ENCODE assay signal across 10 cellular contexts in genomic region chr2:27079233-27080139, GRCh38. TPM values are rescaled to one million over a fixed set of nuclear protein-coding genes. Genes with fewer than 3 reads are reported as not detected.
A peak's percentile ranks its signal among the peaks of the same experiment; 100 is the strongest.
DNase-seq lines count a peak whose midpoint lies in the region; ATAC-seq and TF ChIP-seq lines count a peak whose summit lies in the region.
"Had no signal": no experiment of that assay in that cellular context is flagged by ENCODE, and none has a peak within 500 bp of the region (broad histone marks: within the 10 kb centered on the region; RNA-seq: fewer than 3 reads in every experiment).

No MANE protein-coding gene starts in this region.

- TF ChIP-seq CTCF in natural killer cell (IDR thresholded peaks at IDR 0.05): no peak
- TF ChIP-seq CTCF in nephron (IDR thresholded peaks at IDR 0.05; ENCODE audit: unreplicated experiment in 3 of 3): no peak

- peak overlapping the region; percentile 89 for H3K4me3 Mint-ChIP-seq in natural killer cell treated with Interleukin-12 subunit alpha and Interleukin-12 subunit beta and Interleukin-15 and Interleukin-18, amount 100 ng/mL, for 72 hours
- H3K4me3 Mint-ChIP-seq in natural killer cell (no peak overlapping the region), nephron (peak overlapping the region; percentile 85 to 95 (median 93))

- H3K9me3 Mint-ChIP-seq in natural killer cell treated with Interleukin-12 subunit alpha and Interleukin-12 subunit beta and Interleukin-15 and Interleukin-18, amount 100 ng/mL, for 72 hours: no peaks in the 10 kb centered on the region
- H3K9me3 Mint-ChIP-seq in natural killer cell: no peaks in the 10 kb centered on the region
- H3K9me3 Mint-ChIP-seq in nephron: no peaks in the 10 kb centered on the region

- H3K27me3 ChIP-seq in duodenal mucosa (ENCODE audit: control insufficient read depth in 1 of 2, insufficient read depth in 2 of 2, low read length in 2 of 2): no peaks in the 10 kb centered on the region
- H3K27me3 ChIP-seq in aorta (ENCODE audit: control insufficient read depth in 1 of 2, insufficient read depth in 2 of 2, low read length in 1 of 2): no peaks in the 10 kb centered on the region

- H3K4me3 ChIP-seq in duodenal mucosa (ENCODE audit: low read depth in 1 of 2, low read length in 2 of 2) (peak overlapping the region; percentile 55 to 57), aorta (ENCODE audit: low read length in 2 of 2) (peak overlapping the region; percentile 28 to 77)

- H3K27me3 Mint-ChIP-seq in natural killer cell treated with Interleukin-12 subunit alpha and Interleukin-12 subunit beta and Interleukin-15 and Interleukin-18, amount 100 ng/mL, for 72 hours: no peaks in the 10 kb centered on the region
- no peaks in the 10 kb centered on the region for H3K27me3 Mint-ChIP-seq in natural killer cell (ENCODE audit: low read depth in 2 of 2)
- peaks cover 3% of the 10 kb centered on the region for H3K27me3 Mint-ChIP-seq in nephron (ENCODE audit: low read depth)

- no peak for ATAC-seq in natural killer cell treated with Interleukin-12 subunit alpha and Interleukin-12 subunit beta and Interleukin-15 and Interleukin-18, amount 100 ng/mL, for 72 hours
- ATAC-seq in natural killer cell (no peak), aorta (ENCODE audit: low FRiP score) (no peak), GM18858 (IDR thresholded peaks at IDR 0.05; ENCODE audit: unreplicated experiment) (no peak), GM19023 (IDR thresholded peaks at IDR 0.05; ENCODE audit: unreplicated experiment) (no peak)

- peak overlapping the region; percentile 96 to 98 for H3K27ac Mint-ChIP-seq in natural killer cell treated with Interleukin-12 subunit alpha and Interleukin-12 subunit beta and Interleukin-15 and Interleukin-18, amount 100 ng/mL, for 72 hours
- H3K27ac Mint-ChIP-seq in natural killer cell (peak overlapping the region in 1 of 2 donors; percentile 86), nephron (peak overlapping the region; percentile 82 to 93 (median 92))

- peaks cover 30 to 36% of the 10 kb centered on the region in 2 donors for H3K4me1 ChIP-seq in duodenal mucosa (ENCODE audit: control insufficient read depth in 1 of 2, insufficient read depth in 2 of 2, low read length in 2 of 2)
- no peaks in the 10 kb centered on the region for H3K4me1 ChIP-seq in aorta (ENCODE audit: control insufficient read depth in 1 of 2, insufficient read depth in 2 of 2, low read length in 2 of 2)

- peak overlapping the region; percentile 43 to 57 for H3K9ac ChIP-seq in duodenal mucosa (ENCODE audit: low read depth in 1 of 2, low read length in 2 of 2)

- no peaks in the 10 kb centered on the region for H3K36me3 Mint-ChIP-seq in natural killer cell treated with Interleukin-12 subunit alpha and Interleukin-12 subunit beta and Interleukin-15 and Interleukin-18, amount 100 ng/mL, for 72 hours
- H3K36me3 Mint-ChIP-seq in natural killer cell (no peaks in the 10 kb centered on the region), nephron (ENCODE audit: low read depth) (peaks cover 7% of the 10 kb centered on the region)

- peaks cover 42 to 59% of the 10 kb centered on the region in 2 donors for H3K4me1 Mint-ChIP-seq in natural killer cell treated with Interleukin-12 subunit alpha and Interleukin-12 subunit beta and Interleukin-15 and Interleukin-18, amount 100 ng/mL, for 72 hours (ENCODE audit: low read depth in 2 of 2)
- peaks cover 30 to 54% of the 10 kb centered on the region in 2 donors for H3K4me1 Mint-ChIP-seq in natural killer cell
- peaks cover 72% of the 10 kb centered on the region for H3K4me1 Mint-ChIP-seq in nephron

- WGBS in aorta, 2 donors: 6 to 7% methylated on average over 14 of the region's 14 CpGs

- intact Hi-C loops in natural killer cell (cut with micrococcal nuclease) (loop anchor here (10.0 kb wide), 1 partner anchor 55 kb away; the partner anchor contains the start of genes PREB and PRR30), aorta (cut with DNase I) (loop anchor here (2.0 to 5.0 kb wide), 3 partner anchors 29 to 47 kb away; partner anchors contain the start of genes TMEM214 (in 2 of the 2) and AGBL5 (in 1 of the 2))

- H3K27ac ChIP-seq in duodenal mucosa (ENCODE audit: low read depth, low read length): peak overlapping the region; percentile 26
- H3K27ac ChIP-seq in aorta (ENCODE audit: low read depth in 1 of 2, low read length in 2 of 2): peak overlapping the region; percentile 3 to 56

- H3K36me3 ChIP-seq in duodenal mucosa (ENCODE audit: control insufficient read depth in 1 of 2, insufficient read depth in 2 of 2, low read length in 2 of 2) (no peaks in the 10 kb centered on the region), aorta (ENCODE audit: control insufficient read depth in 1 of 2, insufficient read depth in 2 of 2, low read length in 1 of 2) (peaks cover 0 to 2% of the 10 kb centered on the region in 2 donors)

- DNase-seq in natural killer cell treated with Interleukin-12 subunit alpha and Interleukin-12 subunit beta and Interleukin-15 and Interleukin-18, amount 100 ng/mL, for 72 hours (ENCODE audit: low spot score): no peak
- DNase-seq in natural killer cell (no peak), aorta (no peak), dermis blood vessel endothelial cell (no peak)
- DNase-seq: NCI-H446; stimulated activated CD4-positive, alpha-beta T cell treated with anti-CD3 and anti-CD28 coated beads, Interleukin-2, amount 100 ng/mL, for 48 hours had no signal

- H3K9me3 ChIP-seq in duodenal mucosa (ENCODE audit: control insufficient read depth in 1 of 2, low read length in 2 of 2): no peaks in the 10 kb centered on the region
- no peaks in the 10 kb centered on the region for H3K9me3 ChIP-seq in aorta (ENCODE audit: control insufficient read depth, low read length)

RNA-seq across cellular contexts. Expression of gene EMILIN1, which starts 1.1 kb away (rescaled TPM):
- total RNA-seq in natural killer cell treated with Interleukin-12 subunit alpha and Interleukin-12 subunit beta and Interleukin-15 and Interleukin-18, amount 100 ng/mL, for 72 hours: 10 to 100 TPM in 1 of 2 donors, 1 to 10 TPM in 1; 8.7 to 14.2 TPM
- total RNA-seq in natural killer cell (under 1 TPM; 0.31 to 0.78 (median 0.41) TPM), aorta (100 to 1,000 TPM; 180 to 200 TPM), dermis blood vessel endothelial cell (33.7 and 41.9 TPM in 2 replicates)
- polyA plus RNA-seq in aorta: 100 to 1,000 TPM in 1 of 2 donors, 10 to 100 TPM in 1; 50.0 to 249 TPM

RNA-seq across cellular contexts. Expression of gene KHK, which starts 7.1 kb away (rescaled TPM):
- 1 to 10 TPM; 2.5 to 5.1 TPM for total RNA-seq in natural killer cell treated with Interleukin-12 subunit alpha and Interleukin-12 subunit beta and Interleukin-15 and Interleukin-18, amount 100 ng/mL, for 72 hours
- total RNA-seq in natural killer cell (1 to 10 TPM; 3.7 to 4.0 (median 3.8) TPM), aorta (1 to 10 TPM; 3.4 to 5.1 TPM), dermis blood vessel endothelial cell (4.8 and 5.5 TPM in 2 replicates)
- 10 to 100 TPM in 1 of 2 donors, 1 to 10 TPM in 1; 6.0 to 38.7 TPM for polyA plus RNA-seq in aorta

RNA-seq across cellular contexts. Expression of gene OST4, which starts 8.0 kb away (rescaled TPM):
- 100 to 1,000 TPM; 286 to 393 TPM for total RNA-seq in natural killer cell treated with Interleukin-12 subunit alpha and Interleukin-12 subunit beta and Interleukin-15 and Interleukin-18, amount 100 ng/mL, for 72 hours
- total RNA-seq in natural killer cell: 100 to 1,000 TPM; 178 to 207 (median 192) TPM
- 100 to 1,000 TPM; 219 to 260 TPM for total RNA-seq in aorta
- polyA plus RNA-seq in aorta: 100 to 1,000 TPM; 531 to 750 TPM
- 323 and 569 TPM in 2 replicates for total RNA-seq in dermis blood vessel endothelial cell

RNA-seq across cellular contexts. Expression of gene AGBL5, which starts 28.0 kb away (rescaled TPM):
- 10 to 100 TPM; 12.5 to 20.5 TPM for total RNA-seq in natural killer cell treated with Interleukin-12 subunit alpha and Interleukin-12 subunit beta and Interleukin-15 and Interleukin-18, amount 100 ng/mL, for 72 hours
- total RNA-seq in natural killer cell (10 to 100 TPM in 2 of 3 donors, 1 to 10 TPM in 1; 10.0 to 12.0 (median 10.8) TPM), aorta (10 to 100 TPM; 14.3 to 15.0 TPM), dermis blood vessel endothelial cell (17.0 and 19.7 TPM in 2 replicates)
- polyA plus RNA-seq in aorta: 10 to 100 TPM; 11.5 to 16.7 TPM

RNA-seq across cellular contexts. Expression of gene CGREF1, which starts 39.4 kb away (rescaled TPM):
- total RNA-seq in natural killer cell treated with Interleukin-12 subunit alpha and Interleukin-12 subunit beta and Interleukin-15 and Interleukin-18, amount 100 ng/mL, for 72 hours: 1 to 10 TPM in 1 of 2 donors, under 1 TPM in 1; 0.36 to 1.4 TPM
- not detected for total RNA-seq in natural killer cell
- 1 to 10 TPM; 8.1 to 8.6 TPM for total RNA-seq in aorta
- 1 to 10 TPM; 5.8 to 6.9 TPM for polyA plus RNA-seq in aorta
- total RNA-seq in dermis blood vessel endothelial cell: 4.8 TPM in 2 replicates

Comparison
In these comparisons a context has a peak if more than half of its experiments do, and no peak if none do; other contexts are left out.
1. RNA of gene EMILIN1, which starts 1.1 kb away (total RNA-seq): 180 to 200 TPM in aorta, 33.7 to 41.9 TPM in dermis blood vessel endothelial cell and 8.7 to 14.2 TPM in natural killer cell treated with Interleukin-12 subunit alpha and Interleukin-12 subunit beta and Interleukin-15 and Interleukin-18, amount 100 ng/mL, for 72 hours; 0.31 to 0.78 TPM in natural killer cell; every median in the first group is over 4 times any median in the second.